In genomic region chr9:127567898-127568617, GRCh38 we compare ENCODE assay signal across 8 cellular contexts. TPM values are rescaled to one million over a fixed set of nuclear protein-coding genes. Genes with fewer than 3 reads are reported as not detected.
DNase-seq lines count a peak whose midpoint lies in the region; ATAC-seq, FAIRE-seq and TF ChIP-seq lines count a peak whose summit lies in the region.

No MANE protein-coding gene starts in this region.

- no peak overlapping the region for H2AFZ ChIP-seq in GM23248
- no peak overlapping the region for H2AFZ ChIP-seq in endothelial cell of umbilical vein (ENCODE audit: low read depth, low read length)

- H3K27me3 ChIP-seq in GM23248 (replicated peaks; ENCODE audit: insufficient read depth) (no peaks in the 10 kb centered on the region), SJCRH30 (no peaks in the 10 kb centered on the region), endothelial cell of umbilical vein (ENCODE audit: control insufficient read depth in 2 of 2, insufficient read depth in 2 of 2, low read length in 2 of 2) (no peaks in the 10 kb centered on the region)

- POLR2A ChIA-PET in endothelial cell of umbilical vein (lab: Charles Lee): interaction anchor here (1.0 to 1.6 kb wide), 3 partner anchors 8 to 13 kb away, joined by 3 to 5 read pairs (median 3); no protein-coding TSS in a partner anchor

- peaks cover 12 to 25% of the 10 kb centered on the region in 2 donors for H3K4me1 Mint-ChIP-seq in natural killer cell

- peak; percentile 48 for FAIRE-seq in endothelial cell of umbilical vein (lab: Jason Lieb, UNC)

- H3K27ac Mint-ChIP-seq in natural killer cell: peak overlapping the region in 1 of 2 donors; percentile 28

- H3K4me2 ChIP-seq in GM23248 (ENCODE audit: unreplicated experiment) (peak overlapping the region; percentile 98), endothelial cell of umbilical vein (ENCODE audit: insufficient read depth, low read length) (peak overlapping the region; percentile 67)

- CTCF ChIA-PET in endothelial cell of umbilical vein (lab: Charles Lee): interaction anchor here (0.6 to 2.4 kb wide), 10 partner anchors 10 to 354 kb away, joined by 3 to 14 read pairs (median 4); partner anchors contain the start of gene ENG

- H3K79me2 ChIP-seq in GM23248 (ENCODE audit: insufficient read depth): peaks cover 93% of the 10 kb centered on the region
- H3K79me2 ChIP-seq in endothelial cell of umbilical vein (ENCODE audit: control insufficient read depth, insufficient read depth, low read length): peaks cover 57% of the 10 kb centered on the region

- no peaks in the 10 kb centered on the region for H3K9me2 ChIP-seq in GM23248 (ENCODE audit: insufficient read depth)

- H3F3A ChIP-seq in GM23248 (ENCODE audit: insufficient read depth): peaks cover 47% of the 10 kb centered on the region

- 1% methylated on average over 22 to 29 of the region's 33 CpGs for WGBS in GM23248 (ENCODE audit: low coverage in 1 of 2, low lambda C conversion rate in 2 of 2, missing lambda C conversion rate in 2 of 2), 2 experiments

- H3K9me3 ChIP-seq in GM23248 (ENCODE audit: low read depth): no peaks in the 10 kb centered on the region
- no peaks in the 10 kb centered on the region for H3K9me3 ChIP-seq in SJCRH30 (replicated peaks)
- no peaks in the 10 kb centered on the region for H3K9me3 ChIP-seq in endothelial cell of umbilical vein (replicated peaks; ENCODE audit: control insufficient read depth, insufficient read depth, low read length)

- H3K36me3 Mint-ChIP-seq in natural killer cell: no peaks in the 10 kb centered on the region

- no peak for TF ChIP-seq POLR2A in endothelial cell of umbilical vein (IDR thresholded peaks at IDR 0.05; ENCODE audit: low read depth, low read length)

- H3K9me3 Mint-ChIP-seq in natural killer cell: no peaks in the 10 kb centered on the region

- H3K9ac ChIP-seq in GM23248 (peak overlapping the region; percentile 95), endothelial cell of umbilical vein (replicated peaks; ENCODE audit: extremely low read depth, insufficient read depth, low read length) (peak overlapping the region; percentile 74)

- in situ Hi-C loops in GM23248 (cut with MboI): no loop called here

- H3K27ac ChIP-seq in GM23248: peak overlapping the region; percentile 74
- peak overlapping the region; percentile 63 for H3K27ac ChIP-seq in SJCRH30
- peak overlapping the region; percentile 31 for H3K27ac ChIP-seq in endothelial cell of umbilical vein (ENCODE audit: insufficient read depth, low read depth, low read length)

- BruUV-seq in endothelial cell of umbilical vein (replicated peaks; lab: Mats Ljungman, UMichigan): no TSS peak

- H3K27me3 Mint-ChIP-seq in natural killer cell (ENCODE audit: low read depth in 2 of 2): no peaks in the 10 kb centered on the region

- H3K36me3 ChIP-seq in GM23248 (ENCODE audit: low read depth): peaks cover 20% of the 10 kb centered on the region
- peaks cover 6% of the 10 kb centered on the region; the same call in 1 of the 2 replicates for H3K36me3 ChIP-seq in SJCRH30
- H3K36me3 ChIP-seq in endothelial cell of umbilical vein (ENCODE audit: control insufficient read depth in 2 of 2, extremely low read depth in 1 of 2, insufficient read depth in 2 of 2, low read length in 2 of 2): no peaks in the 10 kb centered on the region

- DNase-seq in GM23248 (peak; percentile 72), SJCRH30 (peak; percentile 49 to 54), endothelial cell of umbilical vein (ENCODE audit: low read depth, low spot score) (no peak), natural killer cell (no peak), NCI-H2107 (lab: John Stamatoyannopoulos, UW) (no peak), nucleus accumbens (lab: John Stamatoyannopoulos, UW) (no peak), HPDE6-E6E7 (ENCODE audit: extremely low spot score) (no peak)
- no peak for DNase-seq in activated CD4-positive, CD25-positive, alpha-beta regulatory T cell (lab: John Stamatoyannopoulos, UW)

- H3K4me3 ChIP-seq in GM23248: peak overlapping the region; percentile 99
- peak overlapping the region; percentile 83 for H3K4me3 ChIP-seq in SJCRH30
- peak overlapping the region; percentile 77 to 96 (median 79) for H3K4me3 ChIP-seq in endothelial cell of umbilical vein (replicated peaks in 1 of 3; ENCODE audit: insufficient read depth in 1 of 3, low read depth in 1 of 3, low read length in 3 of 3)

- no peaks in the 10 kb centered on the region for H3K9me1 ChIP-seq in endothelial cell of umbilical vein (replicated peaks; ENCODE audit: control insufficient read depth, extremely low read depth, insufficient read depth, low read length)

- peaks cover 48% of the 10 kb centered on the region for H3K4me1 ChIP-seq in GM23248 (ENCODE audit: insufficient read depth)
- H3K4me1 ChIP-seq in SJCRH30: peaks cover 4% of the 10 kb centered on the region; the same call in 1 of the 2 replicates
- peaks cover 33% of the 10 kb centered on the region for H3K4me1 ChIP-seq in endothelial cell of umbilical vein (ENCODE audit: control insufficient read depth, extremely low read depth, insufficient read depth, low read length)

- H3K4me3 Mint-ChIP-seq in natural killer cell: peak overlapping the region; percentile 63

- intact Hi-C loops in endothelial cell of umbilical vein (cut with micrococcal nuclease) (loop anchor here (2.0 kb wide), 1 partner anchor 19 kb away; no protein-coding TSS in a partner anchor), natural killer cell (cut with micrococcal nuclease) (no loop called here)

- dilution Hi-C loops in endothelial cell of umbilical vein (cut with MboI; ENCODE audit: extremely low pct_ligation_motif_present, low sequenced_read_pairs): no loop called here

- TF ChIP-seq CTCF in endothelial cell of umbilical vein (IDR thresholded peaks at IDR 0.05; ENCODE audit: extremely low read depth in 1 of 2, insufficient read depth in 1 of 2, low read depth in 1 of 2, low read length in 2 of 2) (no peak), natural killer cell (IDR thresholded peaks at IDR 0.05) (no peak)

- H4K20me1 ChIP-seq in GM23248 (ENCODE audit: insufficient read depth) (no peaks in the 10 kb centered on the region), endothelial cell of umbilical vein (replicated peaks; ENCODE audit: control insufficient read depth, extremely low read depth, insufficient read depth, low read length) (no peaks in the 10 kb centered on the region)

- no peak for ATAC-seq in natural killer cell

TF ChIP-seq in endothelial cell of umbilical vein, 7 proteins besides CTCF, POLR2A, EP300 and RAD21:
- no peak for TF ChIP-seq JUN (IDR thresholded peaks at IDR 0.05; ENCODE audit: borderline replicate concordance, insufficient read depth, insufficient read length, low read depth)
- TF ChIP-seq EZH2 (IDR thresholded peaks at IDR 0.05; ENCODE audit: borderline replicate concordance, low read depth, low read length, severe bottlenecking): no peak
TF ChIP-seq in endothelial cell of umbilical vein: peak in this region for 0.

RNA-seq across cellular contexts. Expression of gene STXBP1, which starts 44.0 kb away (rescaled TPM):
- 28.5 and 61.8 TPM in 2 replicates for total RNA-seq in GM23248 (2014; rRNA removed; shearing (Covaris generic))
- polyA plus RNA-seq in GM23248 (2016; fragmentation: Nextera tagmentation; extraction: Ambion mirVana) (42.3 and 43.7 TPM in 2 replicates), endothelial cell of umbilical vein (12.7 and 18.8 TPM in 2 replicates)
- 3.6 and 5.2 TPM in 2 replicates for total RNA-seq in SJCRH30 (2014; rRNA removed; shearing (Covaris generic))
- total RNA-seq in endothelial cell of umbilical vein (50.5 and 51.3 TPM in 2 replicates), natural killer cell (1 to 10 TPM in 2 of 3 donors, under 1 TPM in 1; 0.97 to 1.8 (median 1.6) TPM)
- polyA plus RNA-seq in endothelial cell of umbilical vein (2011; cell fraction: cytosol; rRNA removed): 21.7 and 25.4 TPM in 2 replicates
- polyA plus RNA-seq in endothelial cell of umbilical vein (2011; cell fraction: nucleus; rRNA removed): 49.7 and 51.2 TPM in 2 replicates
- polyA plus RNA-seq in endothelial cell of umbilical vein (2012): 35.4 and 45.5 TPM in 2 replicates
- 27.4 and 32.6 TPM in 2 replicates for polyA minus RNA-seq in endothelial cell of umbilical vein
- 22.1 TPM for polyA minus RNA-seq in endothelial cell of umbilical vein (2011; cell fraction: cytosol; rRNA and poly(A)+ RNA removed)
- polyA minus RNA-seq in endothelial cell of umbilical vein (2011; cell fraction: nucleus; rRNA and poly(A)+ RNA removed): 25.6 and 26.3 TPM in 2 replicates

Comparison
In these comparisons a context has a peak if more than half of its experiments do, and no peak if none do; other contexts are left out.
1. DNase-seq: peak in GM23248 (single experiment) and SJCRH30 (2 of 2); none in endothelial cell of umbilical vein (single experiment), natural killer cell (single experiment), activated CD4-positive, CD25-positive, alpha-beta regulatory T cell (0 of 4), NCI-H2107 (single experiment), nucleus accumbens (0 of 56) and HPDE6-E6E7 (single experiment).
2. Peak in every context shown above with its lines, with median percentiles within 50 percentile points of each other: H3K27ac ChIP-seq and H3K4me3 ChIP-seq.